ENCODE assay signal across 9 cellular contexts in genomic region chr22:42930810-42931420, GRCh38.
DNase-seq lines count a peak whose midpoint lies in the region; ATAC-seq and FAIRE-seq lines count a peak whose summit lies in the region.
"Had no signal": no experiment of that assay in that cellular context is flagged by ENCODE, and none has a peak within 500 bp of the region (broad histone marks: within the 10 kb centered on the region; RNA-seq: fewer than 3 reads in every experiment).

No MANE protein-coding gene starts in this region.

- H3K4me1 Mint-ChIP-seq in activated CD4-positive, alpha-beta T cell treated with anti-CD3 and anti-CD28 coated beads for 36 hours: peaks cover 64% of the 10 kb centered on the region
- H3K4me1 Mint-ChIP-seq in activated CD4-positive, alpha-beta T cell treated with anti-CD3 and anti-CD28 coated beads, Interleukin-2, amount 10 ng/mL, durations not matched to agents 7 days and 5 days: peaks cover 35% of the 10 kb centered on the region

- H3K4me1 ChIP-seq in thymus (ENCODE audit: control insufficient read depth, insufficient read depth, low read length): no peaks in the 10 kb centered on the region

- H3K27ac Mint-ChIP-seq in activated CD4-positive, alpha-beta T cell treated with anti-CD3 and anti-CD28 coated beads for 36 hours: peak overlapping the region; percentile 49
- no peak overlapping the region for H3K27ac Mint-ChIP-seq in activated CD4-positive, alpha-beta T cell treated with anti-CD3 and anti-CD28 coated beads, Interleukin-2, amount 10 ng/mL, durations not matched to agents 7 days and 5 days

- DNase-seq in activated CD4-positive, alpha-beta T cell treated with anti-CD3 and anti-CD28 coated beads for 36 hours: peak; percentile 58
- no peak for DNase-seq in activated CD4-positive, alpha-beta T cell treated with anti-CD3 and anti-CD28 coated beads, Interleukin-2, amount 50 U/mL, for 1 hour
- DNase-seq in RCC 7860 (ENCODE audit: low spot score) (peak; percentile 64), left cardiac atrium (no peak), NCI-H748 treated with DMSO at 0.1 percent for 48 hours (lab: John Stamatoyannopoulos, UW) (no peak)
- no peak for DNase-seq in activated CD4-positive, alpha-beta T cell treated with anti-CD3 and anti-CD28 coated beads, Interleukin-2, amount 10 ng/mL, durations not matched to agents 7 days and 5 days
- DNase-seq: DND-41 had no signal

- FAIRE-seq in RCC 7860 (lab: Jason Lieb, UNC): no peak

- H3K4me3 ChIP-seq in thymus (ENCODE audit: low read length): no peak overlapping the region

- POLR2A ChIA-PET in activated CD4-positive, alpha-beta T cell treated with anti-CD3 and anti-CD28 coated beads for 36 hours (lab: Charles Lee): no interaction called here
- POLR2A ChIA-PET in activated CD4-positive, alpha-beta T cell treated with anti-CD3 and anti-CD28 coated beads, Interleukin-2, amount 10 ng/mL, durations not matched to agents 7 days and 5 days (lab: Charles Lee): no interaction called here

- H3K9me3 ChIP-seq in thymus (ENCODE audit: control insufficient read depth): no peaks in the 10 kb centered on the region

- H3K27me3 ChIP-seq in thymus (ENCODE audit: control insufficient read depth, insufficient read depth): no peaks in the 10 kb centered on the region

- peak overlapping the region; percentile 67 for H3K27ac ChIP-seq in thymus (ENCODE audit: low read depth)

- intact Hi-C loops in activated CD4-positive, alpha-beta T cell treated with anti-CD3 and anti-CD28 coated beads for 36 hours (cut with DNase I, micrococcal nuclease): no loop called here
- intact Hi-C loops in left cardiac atrium (cut with DNase I): no loop called here

- no peaks in the 10 kb centered on the region for H3K36me3 Mint-ChIP-seq in activated CD4-positive, alpha-beta T cell treated with anti-CD3 and anti-CD28 coated beads for 36 hours (ENCODE audit: low read depth)
- H3K36me3 Mint-ChIP-seq in activated CD4-positive, alpha-beta T cell treated with anti-CD3 and anti-CD28 coated beads, Interleukin-2, amount 10 ng/mL, durations not matched to agents 7 days and 5 days (ENCODE audit: low read depth): no peaks in the 10 kb centered on the region

- H3K36me3 ChIP-seq in thymus (ENCODE audit: control insufficient read depth, insufficient read depth): no peaks in the 10 kb centered on the region

- CTCF ChIA-PET in activated CD4-positive, alpha-beta T cell treated with anti-CD3 and anti-CD28 coated beads for 36 hours (lab: Charles Lee): interaction anchor here (0.6 to 1.3 kb wide), 4 partner anchors 38 to 130 kb away, joined by 3 to 4 read pairs (median 4); no protein-coding TSS in a partner anchor
- CTCF ChIA-PET in activated CD4-positive, alpha-beta T cell treated with anti-CD3 and anti-CD28 coated beads, Interleukin-2, amount 10 ng/mL, durations not matched to agents 7 days and 5 days (lab: Charles Lee): interaction anchor here (1.3 kb wide), 1 partner anchor 103 kb away, joined by 4 read pairs; no protein-coding TSS in a partner anchor

- peak; percentile 68 for ATAC-seq in activated CD4-positive, alpha-beta T cell treated with anti-CD3 and anti-CD28 coated beads for 36 hours
- ATAC-seq in left cardiac atrium: peak; percentile 38 to 42
- no peak for ATAC-seq in HG02852 (IDR thresholded peaks at IDR 0.05; ENCODE audit: unreplicated experiment)

- 95% methylated on average over 9 of the region's 9 CpGs for WGBS in thymus

- H3K4me3 Mint-ChIP-seq in activated CD4-positive, alpha-beta T cell treated with anti-CD3 and anti-CD28 coated beads for 36 hours: no peak overlapping the region
- no peak overlapping the region for H3K4me3 Mint-ChIP-seq in activated CD4-positive, alpha-beta T cell treated with anti-CD3 and anti-CD28 coated beads, Interleukin-2, amount 10 ng/mL, durations not matched to agents 7 days and 5 days

- H3K9me3 Mint-ChIP-seq in activated CD4-positive, alpha-beta T cell treated with anti-CD3 and anti-CD28 coated beads for 36 hours (ENCODE audit: low read depth): no peaks in the 10 kb centered on the region
- no peaks in the 10 kb centered on the region for H3K9me3 Mint-ChIP-seq in activated CD4-positive, alpha-beta T cell treated with anti-CD3 and anti-CD28 coated beads, Interleukin-2, amount 10 ng/mL, durations not matched to agents 7 days and 5 days

- no peaks in the 10 kb centered on the region for H3K27me3 Mint-ChIP-seq in activated CD4-positive, alpha-beta T cell treated with anti-CD3 and anti-CD28 coated beads for 36 hours
- no peaks in the 10 kb centered on the region for H3K27me3 Mint-ChIP-seq in activated CD4-positive, alpha-beta T cell treated with anti-CD3 and anti-CD28 coated beads, Interleukin-2, amount 10 ng/mL, durations not matched to agents 7 days and 5 days

Comparison
In these comparisons a context has a peak if more than half of its experiments do, and no peak if none do; other contexts are left out.
1. DNase-seq: peak in activated CD4-positive, alpha-beta T cell treated with anti-CD3 and anti-CD28 coated beads for 36 hours (single experiment) and RCC 7860 (single experiment); none in activated CD4-positive, alpha-beta T cell treated with anti-CD3 and anti-CD28 coated beads, Interleukin-2, amount 50 U/mL, for 1 hour (single experiment), left cardiac atrium (single experiment), activated CD4-positive, alpha-beta T cell treated with anti-CD3 and anti-CD28 coated beads, Interleukin-2, amount 10 ng/mL, durations not matched to agents 7 days and 5 days (single experiment) and NCI-H748 treated with DMSO at 0.1 percent for 48 hours (single experiment).